8 cellular contexts compared by ENCODE assay signal in the genomic region with DNA sequence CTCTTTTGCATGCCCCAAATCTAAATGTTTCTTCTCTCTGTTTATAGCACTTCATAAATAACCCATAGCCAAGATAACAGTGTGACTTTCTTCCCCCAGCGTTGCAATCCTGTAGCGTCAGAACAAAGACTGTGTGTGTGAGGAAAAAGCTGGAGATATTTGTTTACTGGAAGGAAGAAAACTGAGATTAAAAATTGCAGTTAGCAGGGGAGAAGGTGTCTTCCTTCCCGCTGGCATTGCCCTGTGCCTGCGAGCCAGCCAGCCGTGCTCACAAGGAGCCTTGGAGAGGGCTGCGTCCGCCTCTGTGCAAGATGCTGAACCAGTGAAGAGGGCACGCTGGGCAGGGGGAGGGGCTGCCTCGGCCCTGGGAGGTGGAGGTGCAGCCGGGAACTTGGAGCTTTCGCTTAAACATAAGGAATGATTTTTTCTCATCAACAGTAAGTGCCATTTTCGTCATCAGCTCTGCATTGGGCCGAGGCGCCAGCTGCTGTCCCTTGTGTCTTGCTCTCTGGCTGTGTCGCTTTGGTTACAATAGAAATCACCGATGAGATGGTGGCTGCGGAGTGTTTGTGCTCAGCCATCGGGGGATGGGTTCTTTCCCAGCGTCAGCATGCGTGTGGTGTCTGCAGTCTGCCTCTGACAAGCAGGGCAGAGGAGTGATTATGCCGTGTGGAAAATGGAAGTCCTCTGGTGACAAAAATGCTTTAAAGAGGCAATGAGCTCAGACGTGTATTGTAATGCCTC.
DNase-seq lines count a peak whose midpoint lies in the region; ATAC-seq and TF ChIP-seq lines count a peak whose summit lies in the region.

No MANE protein-coding gene starts in this region.

- peak; percentile 20 for DNase-seq in activated CD4-positive, alpha-beta T cell treated with anti-CD3 and anti-CD28 coated beads for 48 hours
- no peak for DNase-seq in activated CD4-positive, alpha-beta T cell treated with anti-CD3 and anti-CD28 coated beads for 1 hour
- DNase-seq in right atrium auricular region (ENCODE audit: low spot score) (peak; percentile 68), posterior cingulate gyrus (peak; percentile 57 to 97 (median 82)), CD1c-positive myeloid dendritic cell (ENCODE audit: extremely low spot score) (no peak)
- no peak for DNase-seq in activated CD8-positive, alpha-beta memory T cell treated with anti-CD3 and anti-CD28 coated beads, Interleukin-2, amount 10 ng/mL, durations not matched to agents 7 days and 5 days

- H3K27me3 Mint-ChIP-seq in IgD-negative memory B cell, result no peaks in the 10 kb centered on the region
- no peaks in the 10 kb centered on the region for H3K27me3 Mint-ChIP-seq in activated naive CD8-positive, alpha-beta T cell
- no peaks in the 10 kb centered on the region for H3K27me3 Mint-ChIP-seq in activated CD8-positive, alpha-beta memory T cell treated with anti-CD3 and anti-CD28 coated beads, Interleukin-2, amount 10 ng/mL, durations not matched to agents 7 days and 5 days

- no peaks in the 10 kb centered on the region for H3K9me3 Mint-ChIP-seq in IgD-negative memory B cell
- no peaks in the 10 kb centered on the region for H3K9me3 Mint-ChIP-seq in activated naive CD8-positive, alpha-beta T cell (ENCODE audit: low read depth)
- no peaks in the 10 kb centered on the region for H3K9me3 Mint-ChIP-seq in activated CD8-positive, alpha-beta memory T cell treated with anti-CD3 and anti-CD28 coated beads, Interleukin-2, amount 10 ng/mL, durations not matched to agents 7 days and 5 days (ENCODE audit: low read depth)

- peak overlapping the region; percentile 82 to 87 for H3K27ac ChIP-seq in right atrium auricular region

- H3K27me3 ChIP-seq in right atrium auricular region, result no peaks in the 10 kb centered on the region

- H3K9me3 ChIP-seq in right atrium auricular region, result no peaks in the 10 kb centered on the region

- peak overlapping the region; percentile 85 to 98 (median 98) for H3K27ac Mint-ChIP-seq in IgD-negative memory B cell
- no peak overlapping the region for H3K27ac Mint-ChIP-seq in activated naive CD8-positive, alpha-beta T cell
- no peak overlapping the region for H3K27ac Mint-ChIP-seq in activated CD8-positive, alpha-beta memory T cell treated with anti-CD3 and anti-CD28 coated beads, Interleukin-2, amount 10 ng/mL, durations not matched to agents 7 days and 5 days

- no peak for ATAC-seq in activated CD8-positive, alpha-beta memory T cell treated with anti-CD3 and anti-CD28 coated beads, Interleukin-2, amount 10 ng/mL, durations not matched to agents 7 days and 5 days

- H3K36me3 ChIP-seq in right atrium auricular region, result no peaks in the 10 kb centered on the region

- CTCF ChIA-PET in activated CD8-positive, alpha-beta memory T cell treated with anti-CD3 and anti-CD28 coated beads, Interleukin-2, amount 10 ng/mL, durations not matched to agents 7 days and 5 days (lab: Charles Lee), result no interaction called here

- H3K4me3 Mint-ChIP-seq in IgD-negative memory B cell, result peak overlapping the region; percentile 80 to 93 (median 86)
- peak overlapping the region; percentile 41 for H3K4me3 Mint-ChIP-seq in activated naive CD8-positive, alpha-beta T cell
- no peak overlapping the region for H3K4me3 Mint-ChIP-seq in activated CD8-positive, alpha-beta memory T cell treated with anti-CD3 and anti-CD28 coated beads, Interleukin-2, amount 10 ng/mL, durations not matched to agents 7 days and 5 days

- intact Hi-C loops in posterior cingulate gyrus (cut with DNase I), result no loop called here

- H3K36me3 Mint-ChIP-seq in IgD-negative memory B cell, result peaks cover 6% of the 10 kb centered on the region
- peaks cover 11% of the 10 kb centered on the region for H3K36me3 Mint-ChIP-seq in activated naive CD8-positive, alpha-beta T cell
- peaks cover 6% of the 10 kb centered on the region for H3K36me3 Mint-ChIP-seq in activated CD8-positive, alpha-beta memory T cell treated with anti-CD3 and anti-CD28 coated beads, Interleukin-2, amount 10 ng/mL, durations not matched to agents 7 days and 5 days

- peaks cover 0 to 58% of the 10 kb centered on the region in 2 donors for H3K4me1 ChIP-seq in right atrium auricular region

- TF ChIP-seq CTCF in right atrium auricular region (IDR thresholded peaks at IDR 0.05), result no peak

- peak overlapping the region; percentile 27 to 46 for H3K4me3 ChIP-seq in right atrium auricular region

- peaks cover 32 to 52% (median 32%) of the 10 kb centered on the region in 3 donors for H3K4me1 Mint-ChIP-seq in IgD-negative memory B cell
- H3K4me1 Mint-ChIP-seq in activated naive CD8-positive, alpha-beta T cell (ENCODE audit: low read depth), result peaks cover 34% of the 10 kb centered on the region
- peaks cover 9% of the 10 kb centered on the region for H3K4me1 Mint-ChIP-seq in activated CD8-positive, alpha-beta memory T cell treated with anti-CD3 and anti-CD28 coated beads, Interleukin-2, amount 10 ng/mL, durations not matched to agents 7 days and 5 days

Comparison
In these comparisons a context has a peak if more than half of its experiments do, and no peak if none do; other contexts are left out.
1. DNase-seq: peak in activated CD4-positive, alpha-beta T cell treated with anti-CD3 and anti-CD28 coated beads for 48 hours (single experiment), right atrium auricular region (single experiment) and posterior cingulate gyrus (10 of 10); none in activated CD4-positive, alpha-beta T cell treated with anti-CD3 and anti-CD28 coated beads for 1 hour (single experiment), CD1c-positive myeloid dendritic cell (single experiment) and activated CD8-positive, alpha-beta memory T cell treated with anti-CD3 and anti-CD28 coated beads, Interleukin-2, amount 10 ng/mL, durations not matched to agents 7 days and 5 days (single experiment).
2. H3K27ac Mint-ChIP-seq: peak in IgD-negative memory B cell (3 of 3); none in activated naive CD8-positive, alpha-beta T cell (single experiment) and activated CD8-positive, alpha-beta memory T cell treated with anti-CD3 and anti-CD28 coated beads, Interleukin-2, amount 10 ng/mL, durations not matched to agents 7 days and 5 days (single experiment).